Comparison of ENCODE assay signal across 20 cellular contexts in genomic region chr14:101182476-101182875, GRCh38.
"Had no signal": no experiment of that assay in that cellular context is flagged by ENCODE, and none has a peak within 500 bp of the region (broad histone marks: within the 10 kb centered on the region; RNA-seq: fewer than 3 reads in every experiment).

No MANE protein-coding gene starts in this region.

- FAIRE-seq: endothelial cell of umbilical vein, frontal cortex had no signal

- H3K27me3 ChIP-seq: hepatocyte, ovary had no signal

- H3K36me3 ChIP-seq: left ventricle myocardium inferior, ovary, tibial artery had no signal

- H2AFZ ChIP-seq: hepatocyte had no signal

- ATAC-seq: activated naive CD8-positive, alpha-beta T cell treated with anti-CD3 and anti-CD28 coated beads, Interleukin-2, amount 50 U/mL, for 24 hours; effector memory CD8-positive, alpha-beta T cell; esophagus mucosa; natural killer cell; psoas muscle; right cardiac atrium had no signal

- H3K27ac ChIP-seq: hepatocyte, left ventricle myocardium inferior, ovary, psoas muscle, tibial artery had no signal

- H3K79me2 ChIP-seq: hepatocyte had no signal

- H3K4me1 ChIP-seq: left ventricle myocardium inferior, psoas muscle, tibial artery had no signal

- H3K4me2 ChIP-seq: hepatocyte had no signal

- H3K4me3 ChIP-seq: hepatocyte, left ventricle myocardium inferior, ovary, psoas muscle, tibial artery had no signal

- H3K9me3 ChIP-seq: ovary, psoas muscle had no signal

- DNase-seq: activated CD4-positive, alpha-beta T cell treated with anti-CD3 and anti-CD28 coated beads for 1 hour; activated gamma-delta T cell; activated naive CD4-positive, alpha-beta T cell treated with anti-CD3 and anti-CD28 coated beads, Interleukin-2, amount 50 U/mL, for 16 hours; activated naive CD8-positive, alpha-beta T cell treated with anti-CD3 and anti-CD28 coated beads, Interleukin-2, amount 50 U/mL, for 24 hours; caudate nucleus; effector memory CD8-positive, alpha-beta T cell; immature natural killer cell; left ventricle myocardium inferior; midbrain; natural killer cell; psoas muscle; right cardiac atrium; stimulated activated CD4-positive, alpha-beta T cell treated with anti-CD3 and anti-CD28 coated beads, Interleukin-1b, Interleukin-23, amount 100 ng/mL, for 48 hours; T-helper 9 cell had no signal
